Comparison of ENCODE assay signal across 9 cellular contexts in genomic region chr9:127974002-127974768, GRCh38. TPM values are rescaled to one million over a fixed set of nuclear protein-coding genes. Genes with fewer than 3 reads are reported as not detected.
DNase-seq lines count a peak whose midpoint lies in the region; ATAC-seq, FAIRE-seq and TF ChIP-seq lines count a peak whose summit lies in the region.
"Had no signal": no experiment of that assay in that cellular context is flagged by ENCODE, and none has a peak within 500 bp of the region (broad histone marks: within the 10 kb centered on the region; RNA-seq: fewer than 3 reads in every experiment).

No MANE protein-coding gene starts in this region.

- no peaks in the 10 kb centered on the region for H3K36me3 ChIP-seq in BLaER1
- H3K36me3 ChIP-seq in KOPT-K1 (ENCODE audit: insufficient read depth, low read length) = peaks cover 15% of the 10 kb centered on the region; the same call in 1 of the 2 replicates
- no peaks in the 10 kb centered on the region for H3K36me3 ChIP-seq in astrocyte (ENCODE audit: insufficient read depth, low read length)

- no peak overlapping the region for H2AFZ ChIP-seq in astrocyte (ENCODE audit: low read depth, low read length)

- H3K27ac ChIP-seq in BLaER1 = 0 out of 2 replicates have a peak overlapping the region, but pooled peaks have one; percentile 6
- peak overlapping the region; percentile 64 for H3K27ac ChIP-seq in KOPT-K1 (ENCODE audit: low read depth, low read length, poor library complexity, severe bottlenecking)
- no peak overlapping the region for H3K27ac ChIP-seq in astrocyte (ENCODE audit: low read depth, low read length)

- no peaks in the 10 kb centered on the region for H3K27me3 ChIP-seq in BLaER1
- no peaks in the 10 kb centered on the region for H3K27me3 ChIP-seq in astrocyte (ENCODE audit: insufficient read depth, low read length)

- DNase-seq in astrocyte (ENCODE audit: low read depth) (no peak), anterior cingulate cortex (lab: John Stamatoyannopoulos, UW) (no peak), HuH-7.5 (ENCODE audit: low spot score) (no peak), SIG-M5 (lab: John Stamatoyannopoulos, UW) (no peak), T-helper 9 cell (no peak)
- DNase-seq in naive thymus-derived CD8-positive, alpha-beta T cell = no peak
- DNase-seq: NCI-H1417 treated with DMSO at 0.1 percent for 48 hours had no signal

- H3K4me3 ChIP-seq in BLaER1 (no peak overlapping the region), astrocyte (ENCODE audit: insufficient read depth, low read depth, low read length) (no peak overlapping the region)

- peaks cover 92% of the 10 kb centered on the region for H3K79me2 ChIP-seq in astrocyte (ENCODE audit: insufficient read depth, low read length)

- H3K9me3 ChIP-seq in BLaER1 = no peaks in the 10 kb centered on the region
- H3K9me3 ChIP-seq in KOPT-K1 (ENCODE audit: insufficient read depth, low read length, poor library complexity, severe bottlenecking) = no peaks in the 10 kb centered on the region
- no peaks in the 10 kb centered on the region for H3K9me3 ChIP-seq in astrocyte (ENCODE audit: insufficient read depth, low read depth, low read length)

- peak overlapping the region; percentile 1 for H3K27ac Mint-ChIP-seq in astrocyte (ENCODE audit: unreplicated experiment)
- H3K27ac Mint-ChIP-seq in naive thymus-derived CD8-positive, alpha-beta T cell = peak overlapping the region; percentile 92 to 100 (median 96)

- H3K4me2 ChIP-seq in BLaER1 = peak overlapping the region; percentile 67
- no peak overlapping the region for H3K4me2 ChIP-seq in astrocyte (ENCODE audit: low read length)

- no peak for ATAC-seq in naive thymus-derived CD8-positive, alpha-beta T cell

- peaks cover 3% of the 10 kb centered on the region for H3K36me3 Mint-ChIP-seq in astrocyte (ENCODE audit: low read depth, unreplicated experiment)
- H3K36me3 Mint-ChIP-seq in naive thymus-derived CD8-positive, alpha-beta T cell = peaks cover 8 to 68% (median 20%) of the 10 kb centered on the region in 3 donors

- H3K27me3 Mint-ChIP-seq in astrocyte (ENCODE audit: low read depth, unreplicated experiment) = peaks cover 2% of the 10 kb centered on the region
- H3K27me3 Mint-ChIP-seq in naive thymus-derived CD8-positive, alpha-beta T cell = no peaks in the 10 kb centered on the region

- POLR2A ChIA-PET in naive thymus-derived CD8-positive, alpha-beta T cell (lab: Charles Lee) = interaction anchor here (1.0 to 67.4 kb wide), 4 partner anchors 6 to 93 kb away, joined by 4 to 2190 read pairs (median 1728); partner anchors contain the start of genes DPM2, EEIG1 and NAIF1

- H3K4me3 Mint-ChIP-seq in astrocyte (ENCODE audit: unreplicated experiment) = peak overlapping the region; percentile 9
- peak overlapping the region; percentile 87 to 99 (median 94) for H3K4me3 Mint-ChIP-seq in naive thymus-derived CD8-positive, alpha-beta T cell

- peaks cover 37% of the 10 kb centered on the region for H3K4me1 Mint-ChIP-seq in astrocyte (ENCODE audit: low read depth, unreplicated experiment)
- peaks cover 38 to 86% (median 71%) of the 10 kb centered on the region in 4 donors for H3K4me1 Mint-ChIP-seq in naive thymus-derived CD8-positive, alpha-beta T cell

- H4K20me1 ChIP-seq in BLaER1 (peaks cover 100% of the 10 kb centered on the region), astrocyte (ENCODE audit: insufficient read depth, low read length) (peaks cover 93% of the 10 kb centered on the region)

- no peaks in the 10 kb centered on the region for H3K9me3 Mint-ChIP-seq in astrocyte (ENCODE audit: unreplicated experiment)
- H3K9me3 Mint-ChIP-seq in naive thymus-derived CD8-positive, alpha-beta T cell = no peaks in the 10 kb centered on the region

- peak overlapping the region; percentile 48 for H3K9ac ChIP-seq in BLaER1
- H3K9ac ChIP-seq in astrocyte (ENCODE audit: low read length) = no peak overlapping the region

- H3K4me1 ChIP-seq in BLaER1 (peaks cover 98% of the 10 kb centered on the region), astrocyte (ENCODE audit: insufficient read depth, low read length) (peaks cover 31% of the 10 kb centered on the region)

- FAIRE-seq in astrocyte (lab: Jason Lieb, UNC) = no peak

- TF ChIP-seq CTCF in astrocyte (IDR thresholded peaks at IDR 0.05; ENCODE audit: insufficient read depth, low read depth, low read length) = no peak

RNA-seq across cellular contexts. Expression of gene EEIG1, which starts 6.6 kb away (rescaled TPM):
- 26.0 and 26.4 TPM in 2 replicates for total RNA-seq in astrocyte
- 100 to 1,000 TPM; 564 to 631 TPM for total RNA-seq in naive thymus-derived CD8-positive, alpha-beta T cell
- 100 to 1,000 TPM; 134 to 318 (median 149) TPM for polyA plus RNA-seq in naive thymus-derived CD8-positive, alpha-beta T cell

RNA-seq across cellular contexts. Expression of gene DPM2, which starts 36.5 kb away (rescaled TPM):
- total RNA-seq in astrocyte = 32.7 and 34.3 TPM in 2 replicates
- 10 to 100 TPM; 71.1 to 74.6 TPM for total RNA-seq in naive thymus-derived CD8-positive, alpha-beta T cell
- 10 to 100 TPM; 28.5 to 34.7 (median 34.2) TPM for polyA plus RNA-seq in naive thymus-derived CD8-positive, alpha-beta T cell

RNA-seq across cellular contexts. Expression of gene PIP5KL1, which starts 43.6 kb away (rescaled TPM):
- total RNA-seq in astrocyte = 4.6 and 4.9 TPM in 2 replicates
- total RNA-seq in naive thymus-derived CD8-positive, alpha-beta T cell = 1 to 10 TPM; 1.8 to 2.0 TPM
- under 1 TPM in 2 of 3 donors, not detected in 1; 0.28 to 0.46 TPM for polyA plus RNA-seq in naive thymus-derived CD8-positive, alpha-beta T cell

RNA-seq across cellular contexts. Expression of gene ST6GALNAC4, which starts 57.3 kb away (rescaled TPM):
- 14.5 and 21.7 TPM in 2 replicates for total RNA-seq in astrocyte
- total RNA-seq in naive thymus-derived CD8-positive, alpha-beta T cell = 10 to 100 TPM; 47.0 to 47.5 TPM
- polyA plus RNA-seq in naive thymus-derived CD8-positive, alpha-beta T cell = 10 to 100 TPM; 19.8 to 34.4 (median 22.1) TPM

Comparison
In these comparisons a context has a peak if more than half of its experiments do, and no peak if none do; other contexts are left out.
1. RNA of gene EEIG1, which starts 6.6 kb away (total RNA-seq): 564 to 631 TPM in naive thymus-derived CD8-positive, alpha-beta T cell; 26.0 to 26.4 TPM in astrocyte; every median in the first group is over 10 times any median in the second.